In the genomic region with DNA sequence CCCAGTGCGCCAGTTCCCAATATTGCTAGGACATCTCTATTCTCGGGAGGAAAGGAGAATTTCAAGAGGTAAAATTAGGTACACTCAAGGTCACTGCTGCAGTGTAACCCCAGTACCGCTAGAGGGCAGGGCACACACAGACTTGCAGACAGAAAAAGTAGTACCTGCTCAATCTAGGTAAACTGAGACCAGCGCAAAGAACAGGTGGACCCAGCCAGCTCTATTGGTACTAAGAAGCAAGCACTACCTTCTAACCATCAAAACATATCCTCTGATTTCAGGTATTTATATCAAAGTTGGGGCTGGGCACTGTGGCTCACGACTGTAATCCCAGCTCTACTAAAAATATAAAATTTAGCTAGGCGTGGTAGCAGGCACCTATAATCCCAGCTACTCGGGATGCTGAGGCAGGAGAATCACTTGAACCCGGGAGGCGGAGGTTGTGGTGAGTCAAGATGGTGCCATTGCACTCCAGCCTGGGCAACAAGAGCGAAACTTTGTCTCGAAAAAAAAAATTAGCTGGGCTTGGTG, we compare ENCODE assay signal across 8 cellular contexts. TPM values are rescaled to one million over a fixed set of nuclear protein-coding genes. Genes with fewer than 3 reads are reported as not detected.
DNase-seq lines count a peak whose midpoint lies in the region; ATAC-seq and TF ChIP-seq lines count a peak whose summit lies in the region.

No MANE protein-coding gene starts in this region.

- ATAC-seq in omental fat pad (ENCODE audit: low FRiP score) = no peak
- no peak for ATAC-seq in GM18517 (IDR thresholded peaks at IDR 0.05; ENCODE audit: unreplicated experiment)

- TF ChIP-seq CTCF in omental fat pad (IDR thresholded peaks at IDR 0.05) (peak in 2 of 3 donors; percentile 40 to 92), vagina (IDR thresholded peaks at IDR 0.05) (peak; percentile 91 to 98 (median 96))

- TF ChIP-seq POLR2A in erythroblast (IDR thresholded peaks at IDR 0.05; ENCODE audit: low read length) (no peak), vagina (IDR thresholded peaks at IDR 0.05) (no peak)

- intact Hi-C loops in vagina (cut with DNase I) = no loop called here

- peak overlapping the region; percentile 51 for H3K27ac ChIP-seq in vagina

- H3K9me3 ChIP-seq in vagina = no peaks in the 10 kb centered on the region

- no peak overlapping the region for H3K4me3 ChIP-seq in vagina

- H3K4me1 ChIP-seq in vagina = peaks cover 47% of the 10 kb centered on the region

- peaks cover 0 to 3% of the 10 kb centered on the region in 2 donors for H3K36me3 ChIP-seq in vagina

- DNase-seq in SKM-1 treated with dmso at 0.1 percent for 144 hours (lab: John Stamatoyannopoulos, UW; ENCODE audit: unreplicated experiment) (peak; percentile 19), SKM-1 (lab: John Stamatoyannopoulos, UW; ENCODE audit: unreplicated experiment) (no peak), NCI-H748 treated with DMSO at 0.1 percent for 48 hours (lab: John Stamatoyannopoulos, UW) (peak; percentile 57), activated T-cell treated with anti-CD3 and anti-CD28 coated beads for 1 hour (ENCODE audit: low read depth) (peak; percentile 60), erythroblast (lab: John Stamatoyannopoulos, UW) (peak; percentile 71 to 85), omental fat pad (ENCODE audit: low spot score) (peak; percentile 65), vagina (ENCODE audit: extremely low spot score in 2 of 2) (no peak)

- no peaks in the 10 kb centered on the region for H3K27me3 ChIP-seq in vagina

RNA-seq across cellular contexts. Expression of gene WDR81, which starts 3.6 kb away (rescaled TPM):
- total RNA-seq in omental fat pad (10 to 100 TPM; 39.2 to 71.1 (median 49.8) TPM), vagina (57.2 TPM)

RNA-seq across cellular contexts. Expression of gene TLCD2, which starts 10.7 kb away (rescaled TPM):
- 10 to 100 TPM in 3 of 4 donors, 1 to 10 TPM in 1; 7.1 to 16.5 (median 11.4) TPM for total RNA-seq in omental fat pad
- 10.8 TPM for total RNA-seq in vagina

RNA-seq across cellular contexts. Expression of gene SERPINF2, which starts 21.8 kb away (rescaled TPM):
- total RNA-seq in omental fat pad (10 to 100 TPM in 2 of 4 donors, 1 to 10 TPM in 2; 6.0 to 28.8 (median 9.1) TPM), vagina (23.8 TPM)

RNA-seq across cellular contexts. Expression of gene PRPF8, which starts 36.3 kb away (rescaled TPM):
- total RNA-seq in omental fat pad (100 to 1,000 TPM; 146 to 215 (median 183) TPM), vagina (247 TPM)

RNA-seq across cellular contexts. Expression of gene SERPINF1, which starts 40.9 kb away (rescaled TPM):
- total RNA-seq in omental fat pad (1,000 to 10,000 TPM in 3 of 4 donors, 100 to 1,000 TPM in 1; 868 to 2,171 (median 1,171) TPM), vagina (1,040 TPM)

Comparison
In these comparisons a context has a peak if more than half of its experiments do, and no peak if none do; other contexts are left out.
1. DNase-seq: peak in SKM-1 treated with dmso at 0.1 percent for 144 hours (single experiment), NCI-H748 treated with DMSO at 0.1 percent for 48 hours (single experiment), activated T-cell treated with anti-CD3 and anti-CD28 coated beads for 1 hour (single experiment), erythroblast (2 of 2) and omental fat pad (single experiment); none in SKM-1 (single experiment) and vagina (0 of 2).